ENCODE assay signal across 2 cellular contexts in the genomic region with DNA sequence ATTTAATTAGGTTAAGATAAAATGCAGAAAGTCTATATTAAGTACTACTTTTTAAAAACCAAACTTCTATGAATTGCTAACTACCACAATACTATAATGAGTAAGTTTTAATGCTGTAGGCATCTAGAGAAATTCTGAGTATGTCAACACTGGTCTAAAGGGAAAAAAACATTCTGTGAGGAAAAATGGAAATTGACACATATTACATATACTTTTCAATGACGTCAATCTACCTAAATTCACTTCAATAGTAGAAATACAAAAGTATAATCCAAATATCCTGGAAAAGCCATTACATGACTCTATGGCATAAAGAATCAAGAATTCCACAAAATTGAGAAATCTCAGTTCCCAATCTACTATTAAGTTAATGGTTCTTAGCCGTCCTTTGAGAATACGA.
TF ChIP-seq lines count a peak whose summit lies in the region.

No MANE protein-coding gene starts in this region.

TF ChIP-seq in IMR-90, 13 proteins besides CTCF, POLR2A, EP300 and RAD21 (continued from another document):
- no peak for TF ChIP-seq FOS (IDR thresholded peaks at IDR 0.05; ENCODE audit: low read depth, low read length)
- TF ChIP-seq RCOR1 (IDR thresholded peaks at IDR 0.05; ENCODE audit: insufficient replicate concordance, low read length), result no peak
- TF ChIP-seq BHLHE40 (IDR thresholded peaks at IDR 0.05; ENCODE audit: low read depth, low read length), result no peak

TF ChIP-seq in neural cell, 6 proteins besides CTCF, POLR2A, EP300 and RAD21:
- TF ChIP-seq, protein P1, sequence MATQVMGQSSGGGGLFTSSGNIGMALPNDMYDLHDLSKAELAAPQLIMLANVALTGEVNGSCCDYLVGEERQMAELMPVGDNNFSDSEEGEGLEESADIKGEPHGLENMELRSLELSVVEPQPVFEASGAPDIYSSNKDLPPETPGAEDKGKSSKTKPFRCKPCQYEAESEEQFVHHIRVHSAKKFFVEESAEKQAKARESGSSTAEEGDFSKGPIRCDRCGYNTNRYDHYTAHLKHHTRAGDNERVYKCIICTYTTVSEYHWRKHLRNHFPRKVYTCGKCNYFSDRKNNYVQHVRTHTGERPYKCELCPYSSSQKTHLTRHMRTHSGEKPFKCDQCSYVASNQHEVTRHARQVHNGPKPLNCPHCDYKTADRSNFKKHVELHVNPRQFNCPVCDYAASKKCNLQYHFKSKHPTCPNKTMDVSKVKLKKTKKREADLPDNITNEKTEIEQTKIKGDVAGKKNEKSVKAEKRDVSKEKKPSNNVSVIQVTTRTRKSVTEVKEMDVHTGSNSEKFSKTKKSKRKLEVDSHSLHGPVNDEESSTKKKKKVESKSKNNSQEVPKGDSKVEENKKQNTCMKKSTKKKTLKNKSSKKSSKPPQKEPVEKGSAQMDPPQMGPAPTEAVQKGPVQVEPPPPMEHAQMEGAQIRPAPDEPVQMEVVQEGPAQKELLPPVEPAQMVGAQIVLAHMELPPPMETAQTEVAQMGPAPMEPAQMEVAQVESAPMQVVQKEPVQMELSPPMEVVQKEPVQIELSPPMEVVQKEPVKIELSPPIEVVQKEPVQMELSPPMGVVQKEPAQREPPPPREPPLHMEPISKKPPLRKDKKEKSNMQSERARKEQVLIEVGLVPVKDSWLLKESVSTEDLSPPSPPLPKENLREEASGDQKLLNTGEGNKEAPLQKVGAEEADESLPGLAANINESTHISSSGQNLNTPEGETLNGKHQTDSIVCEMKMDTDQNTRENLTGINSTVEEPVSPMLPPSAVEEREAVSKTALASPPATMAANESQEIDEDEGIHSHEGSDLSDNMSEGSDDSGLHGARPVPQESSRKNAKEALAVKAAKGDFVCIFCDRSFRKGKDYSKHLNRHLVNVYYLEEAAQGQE (IDR thresholded peaks at IDR 0.05; ENCODE audit: borderline replicate concordance), result no peak
- TF ChIP-seq SMC3 (conservative IDR thresholded peaks at IDR 0.05; ENCODE audit: poor library complexity) (no peak), MXI1 (conservative IDR thresholded peaks at IDR 0.05; ENCODE audit: poor library complexity, severe bottlenecking) (no peak), POLR2AphosphoS5 (IDR thresholded peaks at IDR 0.05) (no peak), TAF1 (IDR thresholded peaks at IDR 0.05; ENCODE audit: low read depth) (no peak)
